ENCODE assay signal across 23 cellular contexts in the genomic region with DNA sequence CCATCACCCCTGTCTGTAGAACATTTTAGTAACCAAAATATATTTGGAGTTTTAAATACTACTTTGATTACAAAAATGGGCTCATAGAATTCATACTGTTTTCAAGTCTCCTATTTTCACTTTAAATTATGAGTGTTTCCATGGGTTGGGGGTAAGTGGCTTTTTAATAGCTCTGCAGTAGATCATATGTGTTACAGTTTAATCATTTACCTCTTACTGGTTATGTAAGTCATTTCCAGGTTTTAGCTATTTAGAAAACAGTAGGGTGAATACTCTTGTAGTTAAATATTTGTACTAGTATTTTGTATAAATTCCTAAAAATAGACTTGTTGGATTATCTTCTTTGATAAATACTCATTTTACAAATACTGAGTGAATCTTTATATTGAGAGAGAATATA. TPM values are rescaled to one million over a fixed set of nuclear protein-coding genes. Genes with fewer than 3 reads are reported as not detected.
DNase-seq lines count a peak whose midpoint lies in the region; TF ChIP-seq lines count a peak whose summit lies in the region.
"Had no signal": no experiment of that assay in that cellular context is flagged by ENCODE, and none has a peak within 500 bp of the region (broad histone marks: within the 10 kb centered on the region; RNA-seq: fewer than 3 reads in every experiment).

No MANE protein-coding gene starts in this region.

- H3K9ac ChIP-seq in smooth muscle cell (ENCODE audit: low read depth) = no peak overlapping the region

- TF ChIP-seq CTCF in adrenal gland (IDR thresholded peaks at IDR 0.05) = no peak
- TF ChIP-seq CTCF in neutrophil (IDR thresholded peaks at IDR 0.05) = no peak
- no peak for TF ChIP-seq CTCF in smooth muscle cell (IDR thresholded peaks at IDR 0.05; ENCODE audit: borderline replicate concordance, insufficient read depth, poor library complexity, severe bottlenecking)

- intact Hi-C loops in activated CD4-positive, alpha-beta memory T cell treated with anti-CD3 and anti-CD28 coated beads for 36 hours (cut with micrococcal nuclease) = no loop called here
- intact Hi-C loops in CD4-positive, alpha-beta memory T cell (cut with micrococcal nuclease) = no loop called here
- intact Hi-C loops in adrenal gland (cut with DNase I) = no loop called here

- CTCF ChIA-PET in activated CD4-positive, alpha-beta memory T cell treated with anti-CD3 and anti-CD28 coated beads for 36 hours (lab: Charles Lee) = interaction anchor here (0.7 to 1.7 kb wide), 4 partner anchors 9 to 27 kb away, joined by 3 to 14 read pairs (median 3); a partner anchor contains a TSS
- CTCF ChIA-PET in activated CD4-positive, alpha-beta memory T cell treated with anti-CD3 and anti-CD28 coated beads, Interleukin-2, amount 10 ng/mL, durations not matched to agents 7 days and 5 days (lab: Charles Lee) = interaction anchor here (0.8 to 1.2 kb wide), 2 partner anchors 8 to 81 kb away, joined by 3 to 5 read pairs; a partner anchor contains a TSS
- CTCF ChIA-PET in CD4-positive, alpha-beta memory T cell (lab: Charles Lee; ENCODE audit: partially characterized antibody) = interaction anchor here (1.0 to 1.2 kb wide), 4 partner anchors 8 to 98 kb away, joined by 3 to 5 read pairs (median 4); a partner anchor contains a TSS

- peaks cover 100% of the 10 kb centered on the region for H4K20me1 ChIP-seq in smooth muscle cell (ENCODE audit: low read depth)

- no peaks in the 10 kb centered on the region for H3K27me3 ChIP-seq in CD4-positive, alpha-beta memory T cell (ENCODE audit: insufficient read depth, low read length)
- H3K27me3 ChIP-seq in adrenal gland = no peaks in the 10 kb centered on the region
- H3K27me3 ChIP-seq in neutrophil = no peaks in the 10 kb centered on the region
- no peaks in the 10 kb centered on the region for H3K27me3 ChIP-seq in smooth muscle cell (ENCODE audit: low read depth)
- H3K27me3 ChIP-seq: cardiac muscle cell had no signal

- H3K9me3 Mint-ChIP-seq in activated CD4-positive, alpha-beta memory T cell treated with anti-CD3 and anti-CD28 coated beads for 36 hours = no peaks in the 10 kb centered on the region
- H3K9me3 Mint-ChIP-seq in activated CD4-positive, alpha-beta memory T cell treated with anti-CD3 and anti-CD28 coated beads, Interleukin-2, amount 10 ng/mL, durations not matched to agents 7 days and 5 days = peaks cover 6% of the 10 kb centered on the region
- peaks cover 0 to 2% (median 0%) of the 10 kb centered on the region in 8 donors for H3K9me3 Mint-ChIP-seq in CD4-positive, alpha-beta memory T cell
- H3K9me3 Mint-ChIP-seq: activated CD4-positive, alpha-beta T cell treated with anti-CD3 and anti-CD28 coated beads, Interleukin-2, amount 10 ng/mL, durations not matched to agents 24 days and 14 days; activated naive CD8-positive, alpha-beta T cell treated with anti-CD3 and anti-CD28 coated beads, Interleukin-2, amount 10 ng/mL, durations not matched to agents 7 days and 5 days; immature natural killer cell; type B pancreatic cell had no signal

- no peaks in the 10 kb centered on the region for H3F3A ChIP-seq in smooth muscle cell (ENCODE audit: low read depth)

- no peak for TF ChIP-seq POLR2A in adrenal gland (IDR thresholded peaks at IDR 0.05)

- H3K36me3 ChIP-seq in CD4-positive, alpha-beta memory T cell (ENCODE audit: insufficient read depth, low read length) = no peaks in the 10 kb centered on the region
- no peaks in the 10 kb centered on the region for H3K36me3 ChIP-seq in adrenal gland (replicated peaks in 1 of 2)
- H3K36me3 ChIP-seq in neutrophil = peaks cover 7% of the 10 kb centered on the region
- no peaks in the 10 kb centered on the region for H3K36me3 ChIP-seq in smooth muscle cell (ENCODE audit: low read depth)
- H3K36me3 ChIP-seq: cardiac muscle cell, prostate gland had no signal

- no peak overlapping the region for H3K4me3 Mint-ChIP-seq in activated CD4-positive, alpha-beta memory T cell treated with anti-CD3 and anti-CD28 coated beads for 36 hours
- no peak overlapping the region for H3K4me3 Mint-ChIP-seq in activated CD4-positive, alpha-beta memory T cell treated with anti-CD3 and anti-CD28 coated beads, Interleukin-2, amount 10 ng/mL, durations not matched to agents 7 days and 5 days
- peak overlapping the region in 5 of 8 donors; percentile 30 to 81 (median 70) for H3K4me3 Mint-ChIP-seq in CD4-positive, alpha-beta memory T cell
- H3K4me3 Mint-ChIP-seq: activated CD4-positive, alpha-beta T cell treated with anti-CD3 and anti-CD28 coated beads, Interleukin-2, amount 10 ng/mL, durations not matched to agents 24 days and 14 days; activated naive CD8-positive, alpha-beta T cell treated with anti-CD3 and anti-CD28 coated beads, Interleukin-2, amount 10 ng/mL, durations not matched to agents 7 days and 5 days; memory B cell; type B pancreatic cell had no signal

- peaks cover 11% of the 10 kb centered on the region for H3K36me3 Mint-ChIP-seq in activated CD4-positive, alpha-beta memory T cell treated with anti-CD3 and anti-CD28 coated beads for 36 hours
- peaks cover 36% of the 10 kb centered on the region for H3K36me3 Mint-ChIP-seq in activated CD4-positive, alpha-beta memory T cell treated with anti-CD3 and anti-CD28 coated beads, Interleukin-2, amount 10 ng/mL, durations not matched to agents 7 days and 5 days (ENCODE audit: low read depth)
- peaks cover 19 to 24% of the 10 kb centered on the region in 2 donors for H3K36me3 Mint-ChIP-seq in CD4-positive, alpha-beta memory T cell

- H3K27ac Mint-ChIP-seq in activated CD4-positive, alpha-beta memory T cell treated with anti-CD3 and anti-CD28 coated beads for 36 hours = peak overlapping the region; percentile 46
- H3K27ac Mint-ChIP-seq in activated CD4-positive, alpha-beta memory T cell treated with anti-CD3 and anti-CD28 coated beads, Interleukin-2, amount 10 ng/mL, durations not matched to agents 7 days and 5 days = no peak overlapping the region
- H3K27ac Mint-ChIP-seq in CD4-positive, alpha-beta memory T cell = peak overlapping the region; percentile 10 to 94 (median 59)
- H3K27ac Mint-ChIP-seq: activated CD4-positive, alpha-beta T cell treated with anti-CD3 and anti-CD28 coated beads, Interleukin-2, amount 10 ng/mL, durations not matched to agents 24 days and 14 days; type B pancreatic cell had no signal

- peak overlapping the region; percentile 25 for H3K27ac ChIP-seq in CD4-positive, alpha-beta memory T cell (ENCODE audit: low read depth, low read length)
- H3K27ac ChIP-seq in adrenal gland (peak overlapping the region in 4 of 5 donors; percentile 35 to 67 (median 38)), neutrophil (peak overlapping the region; percentile 65), substantia nigra (ENCODE audit: low read depth, low read length, poor library complexity, severe bottlenecking) (no peak overlapping the region), smooth muscle cell (ENCODE audit: low read depth) (no peak overlapping the region)
- H3K27ac ChIP-seq: cardiac muscle cell, PC-9, prostate gland had no signal

- no peak overlapping the region for H3K4me3 ChIP-seq in CD4-positive, alpha-beta memory T cell (ENCODE audit: low read length in 2 of 2)
- H3K4me3 ChIP-seq in adrenal gland = no peak overlapping the region
- no peak overlapping the region for H3K4me3 ChIP-seq in neutrophil (ENCODE audit: low read depth in 1 of 2, low read length in 1 of 2)
- H3K4me3 ChIP-seq in smooth muscle cell = no peak overlapping the region
- H3K4me3 ChIP-seq: cardiac muscle cell, PC-9, prostate gland had no signal

- H2AFZ ChIP-seq in smooth muscle cell (ENCODE audit: low read depth) = no peak overlapping the region
- H2AFZ ChIP-seq: PC-9 had no signal

- H3K27me3 Mint-ChIP-seq in activated CD4-positive, alpha-beta memory T cell treated with anti-CD3 and anti-CD28 coated beads for 36 hours = no peaks in the 10 kb centered on the region
- no peaks in the 10 kb centered on the region for H3K27me3 Mint-ChIP-seq in activated CD4-positive, alpha-beta memory T cell treated with anti-CD3 and anti-CD28 coated beads, Interleukin-2, amount 10 ng/mL, durations not matched to agents 7 days and 5 days
- H3K27me3 Mint-ChIP-seq in CD4-positive, alpha-beta memory T cell = no peaks in the 10 kb centered on the region
- H3K27me3 Mint-ChIP-seq: activated CD4-positive, alpha-beta T cell treated with anti-CD3 and anti-CD28 coated beads, Interleukin-2, amount 10 ng/mL, durations not matched to agents 24 days and 14 days; activated naive CD8-positive, alpha-beta T cell treated with anti-CD3 and anti-CD28 coated beads, Interleukin-2, amount 10 ng/mL, durations not matched to agents 7 days and 5 days; memory B cell; type B pancreatic cell had no signal

- H3K9me3 ChIP-seq in CD4-positive, alpha-beta memory T cell (ENCODE audit: control insufficient read depth in 1 of 2, low read length in 2 of 2) = no peaks in the 10 kb centered on the region
- H3K9me3 ChIP-seq in adrenal gland (replicated peaks in 1 of 3) (no peaks in the 10 kb centered on the region), neutrophil (no peaks in the 10 kb centered on the region), smooth muscle cell (replicated peaks; ENCODE audit: low read depth) (no peaks in the 10 kb centered on the region)
- H3K9me3 ChIP-seq: prostate gland had no signal

- H3K4me2 ChIP-seq in smooth muscle cell = no peak overlapping the region
- H3K4me2 ChIP-seq: PC-9 had no signal

- no peak for DNase-seq in activated CD4-positive, alpha-beta memory T cell treated with anti-CD3 and anti-CD28 coated beads for 36 hours
- DNase-seq in activated CD4-positive, alpha-beta memory T cell treated with anti-CD3 and anti-CD28 coated beads, Interleukin-2, amount 10 ng/mL, durations not matched to agents 7 days and 5 days = no peak
- no peak for DNase-seq in CD4-positive, alpha-beta memory T cell
- no peak for DNase-seq in adrenal gland
- no peak for DNase-seq in substantia nigra (lab: John Stamatoyannopoulos, UW)
- no peak for DNase-seq in smooth muscle cell (lab: John Stamatoyannopoulos, UW; ENCODE audit: unreplicated experiment)
- no peak for DNase-seq in cerebellar cortex (ENCODE audit: low spot score)
- DNase-seq: 8988T; activated CD4-positive, alpha-beta T cell treated with anti-CD3 and anti-CD28 coated beads, Interleukin-2, amount 10 ng/mL, durations not matched to agents 24 days and 14 days; activated naive CD8-positive, alpha-beta T cell treated with anti-CD3 and anti-CD28 coated beads, Interleukin-2, amount 10 ng/mL, durations not matched to agents 7 days and 5 days; cortex of kidney; DMS 273 treated with DMSO at 0.1 percent for 48 hours; erythroblast; immature natural killer cell; IMR-90; NCI-H1048; PC-9; stimulated activated CD4-positive, alpha-beta T cell treated with anti-CD3 and anti-CD28 coated beads, Interleukin-4, amount 100 ng/mL, for 24 hours had no signal

- peaks cover 100% of the 10 kb centered on the region for H3K79me2 ChIP-seq in smooth muscle cell (ENCODE audit: low read depth)

- POLR2A ChIA-PET in activated CD4-positive, alpha-beta memory T cell treated with anti-CD3 and anti-CD28 coated beads for 36 hours (lab: Charles Lee) = no interaction called here
- POLR2A ChIA-PET in activated CD4-positive, alpha-beta memory T cell treated with anti-CD3 and anti-CD28 coated beads, Interleukin-2, amount 10 ng/mL, durations not matched to agents 7 days and 5 days (lab: Charles Lee) = interaction anchor here (1.1 to 1.6 kb wide), 2 partner anchors 28 to 31 kb away, joined by 4 to 5 read pairs; no protein-coding TSS in a partner anchor
- POLR2A ChIA-PET in CD4-positive, alpha-beta memory T cell (lab: Charles Lee; ENCODE audit: partially characterized antibody) = interaction anchor here (0.8 to 1.5 kb wide), 4 partner anchors 8 to 26 kb away, joined by 3 to 6 read pairs (median 4); a partner anchor contains a TSS

- peaks cover 85% of the 10 kb centered on the region for H3K4me1 Mint-ChIP-seq in activated CD4-positive, alpha-beta memory T cell treated with anti-CD3 and anti-CD28 coated beads for 36 hours (ENCODE audit: low read depth)
- peaks cover 66% of the 10 kb centered on the region for H3K4me1 Mint-ChIP-seq in activated CD4-positive, alpha-beta memory T cell treated with anti-CD3 and anti-CD28 coated beads, Interleukin-2, amount 10 ng/mL, durations not matched to agents 7 days and 5 days
- peaks cover 64 to 89% (median 79%) of the 10 kb centered on the region in 4 donors for H3K4me1 Mint-ChIP-seq in CD4-positive, alpha-beta memory T cell

- H3K4me1 ChIP-seq in CD4-positive, alpha-beta memory T cell (ENCODE audit: insufficient read depth, low read length) = peaks cover 97% of the 10 kb centered on the region
- H3K4me1 ChIP-seq in adrenal gland (replicated peaks in 1 of 2) (peaks cover 44 to 94% of the 10 kb centered on the region in 2 donors), neutrophil (ENCODE audit: control insufficient read depth in 1 of 2, insufficient read depth in 1 of 2, low read depth in 1 of 2, low read length in 1 of 2) (peaks cover 56 to 82% of the 10 kb centered on the region in 2 experiments), smooth muscle cell (ENCODE audit: low read depth) (peaks cover 43% of the 10 kb centered on the region)
- H3K4me1 ChIP-seq: prostate gland had no signal

RNA-seq across cellular contexts. Expression of a gene that starts 8.2 kb away (rescaled TPM):
- total RNA-seq in activated CD4-positive, alpha-beta memory T cell treated with anti-CD3 and anti-CD28 coated beads for 36 hours = 10 to 100 TPM; 39.2 to 44.4 TPM
- 10 to 100 TPM; 56.9 to 60.4 TPM for total RNA-seq in activated CD4-positive, alpha-beta memory T cell treated with anti-CD3 and anti-CD28 coated beads, Interleukin-2, amount 10 ng/mL, durations not matched to agents 7 days and 5 days
- 100 to 1,000 TPM; 115 to 128 TPM for total RNA-seq in CD4-positive, alpha-beta memory T cell
- polyA plus RNA-seq in CD4-positive, alpha-beta memory T cell = 10 to 100 TPM; 10.7 to 21.8 TPM
- total RNA-seq in adrenal gland (100 to 1,000 TPM in 5 of 8 donors, 10 to 100 TPM in 3; 84.1 to 196 (median 118) TPM), smooth muscle cell (68.2 and 80.3 TPM in 2 replicates)
- polyA plus RNA-seq in adrenal gland (10 to 100 TPM; 11.3 to 97.8 (median 15.2) TPM), smooth muscle cell (12.2 and 18.6 TPM in 2 replicates)

Comparison
In these comparisons a context has a peak if more than half of its experiments do, and no peak if none do; other contexts are left out.
1. H3K4me3 Mint-ChIP-seq: peak in CD4-positive, alpha-beta memory T cell (5 of 8); none in activated CD4-positive, alpha-beta memory T cell treated with anti-CD3 and anti-CD28 coated beads for 36 hours (single experiment) and activated CD4-positive, alpha-beta memory T cell treated with anti-CD3 and anti-CD28 coated beads, Interleukin-2, amount 10 ng/mL, durations not matched to agents 7 days and 5 days (single experiment).
2. H3K27ac ChIP-seq: peak in CD4-positive, alpha-beta memory T cell (single experiment), adrenal gland (4 of 5) and neutrophil (single experiment); none in substantia nigra (single experiment) and smooth muscle cell (single experiment).